13 cellular contexts compared by ENCODE assay signal in the genomic region with DNA sequence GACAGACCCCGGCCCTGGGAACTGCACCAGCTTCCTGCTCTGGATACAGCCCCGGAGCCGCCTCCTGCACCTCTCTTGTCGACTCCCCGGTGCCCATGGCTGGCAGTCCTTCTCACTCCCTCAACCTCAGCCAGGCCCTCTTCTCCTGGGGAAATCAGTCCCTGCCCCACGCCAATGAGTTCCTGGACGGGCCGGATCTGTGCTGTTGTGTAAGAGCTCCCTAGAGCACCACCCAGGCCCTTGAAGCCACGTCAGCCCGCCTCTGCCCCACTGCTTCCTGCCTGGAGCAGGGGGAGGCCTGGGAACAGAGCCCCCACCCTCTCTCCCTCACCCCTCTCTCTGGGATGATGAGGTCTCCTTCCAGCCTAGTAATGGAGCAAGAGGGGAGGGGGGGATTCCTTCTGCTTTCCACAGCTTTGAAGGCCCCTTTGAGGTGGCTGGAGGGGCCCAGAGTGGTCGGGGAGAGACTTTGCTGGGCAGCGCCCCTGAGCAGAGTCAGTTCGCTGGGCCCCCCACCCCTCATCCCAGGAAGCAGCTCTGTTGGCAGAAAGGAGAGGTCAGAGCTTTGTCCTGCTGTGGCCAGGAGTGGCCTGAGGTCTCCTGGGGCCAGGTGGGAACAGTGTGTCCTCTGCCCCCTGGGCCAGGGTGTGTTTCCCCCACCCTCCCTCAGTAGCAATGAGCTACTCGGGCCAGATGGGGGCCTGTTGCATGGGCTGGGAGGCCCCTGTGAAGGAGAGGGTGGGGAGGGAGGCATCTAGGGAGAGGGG. TPM values are rescaled to one million over a fixed set of nuclear protein-coding genes. Genes with fewer than 3 reads are reported as not detected.
DNase-seq lines count a peak whose midpoint lies in the region; ATAC-seq and TF ChIP-seq lines count a peak whose summit lies in the region.
"Had no signal": no experiment of that assay in that cellular context is flagged by ENCODE, and none has a peak within 500 bp of the region (broad histone marks: within the 10 kb centered on the region; RNA-seq: fewer than 3 reads in every experiment).

No MANE protein-coding gene starts in this region.

- peaks cover 43% of the 10 kb centered on the region for H3K4me1 Mint-ChIP-seq in CD14-positive monocyte

- peak overlapping the region; percentile 66 to 85 (median 74) for H3K27ac Mint-ChIP-seq in CD14-positive monocyte
- H3K27ac Mint-ChIP-seq: activated naive CD4-positive, alpha-beta T cell treated with anti-CD3 and anti-CD28 coated beads, Interleukin-2, amount 50 U/mL, for 24 hours; HFFc6 had no signal

- H3K36me3 Mint-ChIP-seq in CD14-positive monocyte, result peaks cover 35 to 46% of the 10 kb centered on the region in 2 donors

- intact Hi-C loops in CD14-positive monocyte (cut with micrococcal nuclease), result no loop called here

- H3K4me3 Mint-ChIP-seq in CD14-positive monocyte, result peak overlapping the region in 1 of 2 donors; percentile 30
- H3K4me3 Mint-ChIP-seq: activated naive CD4-positive, alpha-beta T cell treated with anti-CD3 and anti-CD28 coated beads, Interleukin-2, amount 50 U/mL, for 24 hours; HFFc6 had no signal

- TF ChIP-seq CTCF in CD14-positive monocyte (IDR thresholded peaks at IDR 0.05) (no peak), omental fat pad (IDR thresholded peaks at IDR 0.05) (no peak)

- ATAC-seq in omental fat pad (ENCODE audit: low FRiP score), result no peak

- H3K9me3 Mint-ChIP-seq in CD14-positive monocyte, result peaks cover 0 to 13% (median 1%) of the 10 kb centered on the region in 7 donors
- H3K9me3 Mint-ChIP-seq: activated naive CD4-positive, alpha-beta T cell treated with anti-CD3 and anti-CD28 coated beads, Interleukin-2, amount 50 U/mL, for 24 hours; HFFc6 had no signal

- DNase-seq in CD14-positive monocyte (ENCODE audit: low spot score) (peak; percentile 64), MV-4-11 (lab: John Stamatoyannopoulos, UW) (peak; percentile 14), fibroblast of gingiva (ENCODE audit: low read depth) (peak; percentile 57), omental fat pad (ENCODE audit: low spot score) (peak; percentile 27), NOMO-1 treated with dmso at 0.1 percent for 144 hours (lab: John Stamatoyannopoulos, UW; ENCODE audit: unreplicated experiment) (no peak), substantia nigra (lab: John Stamatoyannopoulos, UW) (no peak), NCI-H2227 treated with DMSO at 0.1 percent for 48 hours (lab: John Stamatoyannopoulos, UW) (no peak)
- DNase-seq in stimulated activated CD4-positive, alpha-beta T cell treated with anti-CD3 and anti-CD28 coated beads, Interleukin-1b, Interleukin-23, amount 100 ng/mL, for 48 hours, result no peak
- DNase-seq: HFFc6, NCI-H510A treated with DMSO at 0.1 percent for 48 hours had no signal

- no peak overlapping the region for H3K27ac ChIP-seq in substantia nigra (ENCODE audit: low read depth, low read length, poor library complexity, severe bottlenecking)

- peaks cover 24 to 35% (median 30%) of the 10 kb centered on the region in 3 donors for H3K27me3 Mint-ChIP-seq in CD14-positive monocyte (ENCODE audit: low read depth in 3 of 3)
- H3K27me3 Mint-ChIP-seq: activated naive CD4-positive, alpha-beta T cell treated with anti-CD3 and anti-CD28 coated beads, Interleukin-2, amount 50 U/mL, for 24 hours had no signal

RNA-seq across cellular contexts. Expression of gene PRR29, which starts 3.8 kb away (rescaled TPM):
- 1 to 10 TPM; 1.4 to 2.1 TPM for polyA plus RNA-seq in CD14-positive monocyte
- total RNA-seq in omental fat pad, result 1 to 10 TPM in 1 of 4 donors, under 1 TPM in 3; 0.19 to 1.1 (median 0.55) TPM
- total RNA-seq: Caco-2, smooth muscle cell had no signal

RNA-seq across cellular contexts. Expression of gene ICAM2, which starts 18.5 kb away (rescaled TPM):
- 100 to 1,000 TPM; 174 to 186 TPM for polyA plus RNA-seq in CD14-positive monocyte
- total RNA-seq in omental fat pad, result 100 to 1,000 TPM in 3 of 4 donors, 10 to 100 TPM in 1; 57.7 to 252 (median 137) TPM
- total RNA-seq: smooth muscle cell had no signal

RNA-seq across cellular contexts. Expression of gene SCN4A, which starts 29.2 kb away (rescaled TPM):
- polyA plus RNA-seq in CD14-positive monocyte, result not detected
- 10 to 100 TPM in 3 of 4 donors, 1 to 10 TPM in 1; 7.0 to 43.3 (median 15.1) TPM for total RNA-seq in omental fat pad
- total RNA-seq: Caco-2, HFFc6 had no signal
- polyA plus RNA-seq: smooth muscle cell had no signal

Comparison
In these comparisons a context has a peak if more than half of its experiments do, and no peak if none do; other contexts are left out.
1. DNase-seq: peak in CD14-positive monocyte (single experiment), MV-4-11 (single experiment), fibroblast of gingiva (single experiment) and omental fat pad (single experiment); none in NOMO-1 treated with dmso at 0.1 percent for 144 hours (single experiment), substantia nigra (0 of 49), NCI-H2227 treated with DMSO at 0.1 percent for 48 hours (single experiment) and stimulated activated CD4-positive, alpha-beta T cell treated with anti-CD3 and anti-CD28 coated beads, Interleukin-1b, Interleukin-23, amount 100 ng/mL, for 48 hours (single experiment).